18 cellular contexts compared by ENCODE assay signal in genomic region chr2:33202641-33203345, GRCh38.
"Had no signal": no experiment of that assay in that cellular context is flagged by ENCODE, and none has a peak within 500 bp of the region (broad histone marks: within the 10 kb centered on the region; RNA-seq: fewer than 3 reads in every experiment).

No MANE protein-coding gene starts in this region.

- ATAC-seq: activated CD4-positive, alpha-beta T cell treated with anti-CD3 and anti-CD28 coated beads for 36 hours; activated CD8-positive, alpha-beta T cell treated with anti-CD3 and anti-CD28 coated beads for 36 hours; gastrocnemius medialis; mucosa of descending colon; naive thymus-derived CD8-positive, alpha-beta T cell; upper lobe of right lung had no signal

- H3K36me3 ChIP-seq: cardiac muscle cell, gastrocnemius medialis, right lobe of liver, spleen, upper lobe of right lung had no signal

- H3K4me1 ChIP-seq: gastrocnemius medialis, spleen, upper lobe of right lung had no signal

- H3K27me3 ChIP-seq: cardiac muscle cell, gastrocnemius medialis, hepatocyte, right lobe of liver, upper lobe of right lung had no signal

- DNase-seq: activated CD4-positive, alpha-beta T cell treated with anti-CD3 and anti-CD28 coated beads for 36 hours; activated CD8-positive, alpha-beta memory T cell treated with anti-CD3 and anti-CD28 coated beads, Interleukin-2, amount 50 U/mL, for 48 hours; activated CD8-positive, alpha-beta T cell treated with anti-CD3 and anti-CD28 coated beads for 36 hours; activated naive CD4-positive, alpha-beta T cell; cortex of kidney; effector CD8-positive, alpha-beta T cell; gastrocnemius medialis; mammary epithelial cell; mucosa of descending colon; naive thymus-derived CD8-positive, alpha-beta T cell; right lobe of liver; spleen; stimulated activated CD4-positive, alpha-beta T cell treated with anti-CD3 and anti-CD28 coated beads, Interleukin-1b, Interleukin-23, amount 100 ng/mL, for 48 hours; stimulated activated naive CD4-positive, alpha-beta T cell; T-helper 9 cell; upper lobe of right lung had no signal

- H3K4me3 ChIP-seq: cardiac muscle cell, gastrocnemius medialis, hepatocyte, mucosa of descending colon, right lobe of liver, spleen, upper lobe of right lung had no signal

- H3K9me3 ChIP-seq: gastrocnemius medialis, mucosa of descending colon, right lobe of liver, spleen, upper lobe of right lung had no signal

- H3K27ac ChIP-seq: cardiac muscle cell, gastrocnemius medialis, hepatocyte, right lobe of liver, spleen, upper lobe of right lung had no signal
